In the genomic region with DNA sequence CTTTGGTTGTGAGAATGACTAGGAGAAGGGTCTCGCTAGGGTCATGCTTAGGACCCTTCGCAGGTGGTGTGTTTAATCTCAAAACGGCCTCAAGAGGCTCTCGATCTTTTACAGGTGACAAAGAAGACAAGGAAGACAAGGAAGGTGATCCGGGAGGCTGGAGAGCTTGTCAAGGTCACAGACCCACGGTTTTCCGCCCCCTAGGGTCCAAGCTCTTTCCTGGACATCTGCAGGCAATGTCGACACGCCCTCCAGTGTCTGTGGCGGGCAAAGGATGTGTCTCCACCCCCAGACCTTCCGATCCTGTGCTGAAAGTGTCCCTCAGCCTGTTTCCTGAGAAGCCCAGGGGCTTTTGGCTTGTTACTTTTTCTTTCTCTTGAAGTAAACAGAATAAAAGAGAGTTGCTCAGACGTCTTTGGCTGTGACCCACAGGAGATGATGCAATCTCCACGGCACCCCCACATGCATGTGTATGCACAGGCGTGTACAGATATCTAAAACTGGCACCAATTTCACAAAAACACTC, we compare ENCODE assay signal across 8 cellular contexts.
A peak's percentile ranks its signal among the peaks of the same experiment; 100 is the strongest.
DNase-seq lines count a peak whose midpoint lies in the region; ATAC-seq lines count a peak whose summit lies in the region.

No MANE protein-coding gene starts in this region.

- CTCF ChIA-PET in activated CD4-positive, alpha-beta memory T cell treated with anti-CD3 and anti-CD28 coated beads, Interleukin-2, amount 10 ng/mL, durations not matched to agents 7 days and 5 days (lab: Charles Lee), result interaction anchor here (0.7 to 12.9 kb wide), 27 partner anchors 8 to 236 kb away, joined by 3 to 162 read pairs (median 6); a partner anchor contains a TSS

- DNase-seq in A172 (ENCODE audit: low spot score), result peak; percentile 51
- peak; percentile 68 for DNase-seq in NCI-H69 (lab: John Stamatoyannopoulos, UW)
- DNase-seq in activated CD4-positive, alpha-beta memory T cell treated with anti-CD3 and anti-CD28 coated beads, Interleukin-2, amount 10 ng/mL, durations not matched to agents 7 days and 5 days, result peak; percentile 88
- DNase-seq in effector memory CD4-positive, alpha-beta T cell, result peak; percentile 64 to 75 (median 65)
- peak; percentile 75 for DNase-seq in midbrain (lab: John Stamatoyannopoulos, UW)
- DNase-seq in stimulated activated CD8-positive, alpha-beta memory T cell treated with anti-CD3 and anti-CD28 coated beads, Interleukin-15, amount 100 ng/mL, for 4 hours (ENCODE audit: low read depth in 2 of 2), result peak; percentile 59 to 82

- H3K4me3 ChIP-seq in effector memory CD4-positive, alpha-beta T cell (ENCODE audit: insufficient read depth, low read depth, low read length, poor library complexity, severe bottlenecking), result peak overlapping the region; percentile 37

- peak overlapping the region; percentile 100 for H3K27ac Mint-ChIP-seq in activated CD4-positive, alpha-beta memory T cell treated with anti-CD3 and anti-CD28 coated beads, Interleukin-2, amount 10 ng/mL, durations not matched to agents 7 days and 5 days

- POLR2A ChIA-PET in activated CD4-positive, alpha-beta memory T cell treated with anti-CD3 and anti-CD28 coated beads, Interleukin-2, amount 10 ng/mL, durations not matched to agents 7 days and 5 days (lab: Charles Lee), result interaction anchor here (0.8 to 7.6 kb wide), 35 partner anchors 9 to 267 kb away, joined by 3 to 220 read pairs (median 8); a partner anchor contains a TSS

- no peaks in the 10 kb centered on the region for H3K27me3 ChIP-seq in effector memory CD4-positive, alpha-beta T cell (replicated peaks; ENCODE audit: control insufficient read depth, insufficient read depth, low read length, poor library complexity, severe bottlenecking)

- H3K4me1 Mint-ChIP-seq in activated CD4-positive, alpha-beta memory T cell treated with anti-CD3 and anti-CD28 coated beads, Interleukin-2, amount 10 ng/mL, durations not matched to agents 7 days and 5 days, result peaks cover 77% of the 10 kb centered on the region

- H3K27ac ChIP-seq in effector memory CD4-positive, alpha-beta T cell (ENCODE audit: insufficient read depth, low read length, poor library complexity, severe bottlenecking), result peak overlapping the region; percentile 91

- H3K36me3 ChIP-seq in effector memory CD4-positive, alpha-beta T cell (ENCODE audit: control insufficient read depth, insufficient read depth, low read length), result no peaks in the 10 kb centered on the region

- H3K9me3 ChIP-seq in effector memory CD4-positive, alpha-beta T cell (ENCODE audit: control insufficient read depth, low read length), result no peaks in the 10 kb centered on the region

- ATAC-seq in GM18508 (IDR thresholded peaks at IDR 0.05; ENCODE audit: insufficient read depth, unreplicated experiment) (peak; percentile 43), HG03039 (IDR thresholded peaks at IDR 0.05; ENCODE audit: unreplicated experiment) (peak; percentile 54)

- H3K4me1 ChIP-seq in effector memory CD4-positive, alpha-beta T cell (ENCODE audit: control insufficient read depth, insufficient read depth, low read length, poor library complexity, severe bottlenecking), result peaks cover 59% of the 10 kb centered on the region

- H3K27me3 Mint-ChIP-seq in activated CD4-positive, alpha-beta memory T cell treated with anti-CD3 and anti-CD28 coated beads, Interleukin-2, amount 10 ng/mL, durations not matched to agents 7 days and 5 days, result no peaks in the 10 kb centered on the region

- H3K36me3 Mint-ChIP-seq in activated CD4-positive, alpha-beta memory T cell treated with anti-CD3 and anti-CD28 coated beads, Interleukin-2, amount 10 ng/mL, durations not matched to agents 7 days and 5 days (ENCODE audit: low read depth), result no peaks in the 10 kb centered on the region

- peak overlapping the region; percentile 75 for H3K4me3 Mint-ChIP-seq in activated CD4-positive, alpha-beta memory T cell treated with anti-CD3 and anti-CD28 coated beads, Interleukin-2, amount 10 ng/mL, durations not matched to agents 7 days and 5 days

- no peaks in the 10 kb centered on the region for H3K9me3 Mint-ChIP-seq in activated CD4-positive, alpha-beta memory T cell treated with anti-CD3 and anti-CD28 coated beads, Interleukin-2, amount 10 ng/mL, durations not matched to agents 7 days and 5 days

Comparison
In these comparisons a context has a peak if more than half of its experiments do, and no peak if none do; other contexts are left out.
1. Peak in every context shown above with its lines: DNase-seq, ATAC-seq, H3K4me3 ChIP-seq and H3K27ac ChIP-seq.